ENCODE assay signal across 1 cellular context in genomic region chr20:57547250-57547649, GRCh38.
TF ChIP-seq lines count a peak whose summit lies in the region.

No MANE protein-coding gene starts in this region.

TF ChIP-seq in HepG2, 621 proteins besides CTCF, POLR2A, EP300 and RAD21 (continued from another document and continues in another):
- TF ChIP-seq SNAPC4 (CRISPR knock-in tag; IDR thresholded peaks at IDR 0.05) (no peak), HNF1B (CRISPR knock-in tag; IDR thresholded peaks at IDR 0.05) (no peak), ZNF20 (CRISPR knock-in tag; IDR thresholded peaks at IDR 0.05) (no peak), HOXA7 (CRISPR knock-in tag; IDR thresholded peaks at IDR 0.05) (no peak), FOSL1 (CRISPR knock-in tag; IDR thresholded peaks at IDR 0.05; ENCODE audit: borderline replicate concordance) (peak; percentile 82), KLF11 (CRISPR knock-in tag; IDR thresholded peaks at IDR 0.05) (no peak), ATF7-NPFF (CRISPR knock-in tag; IDR thresholded peaks at IDR 0.05; ENCODE audit: low read depth) (no peak), THAP9 (CRISPR knock-in tag; IDR thresholded peaks at IDR 0.05; ENCODE audit: borderline replicate concordance) (no peak), MBD4 (IDR thresholded peaks at IDR 0.05; ENCODE audit: borderline replicate concordance, low read length) (peak; percentile 27; the same call in 1 of the 2 replicates), IKZF4 (CRISPR knock-in tag; IDR thresholded peaks at IDR 0.05; ENCODE audit: borderline replicate concordance, low read depth, not compliant biosample characterization) (no peak), SMYD3 (CRISPR knock-in tag; IDR thresholded peaks at IDR 0.05) (no peak), SALL2 (CRISPR knock-in tag; IDR thresholded peaks at IDR 0.05) (no peak), ZEB1 (IDR thresholded peaks at IDR 0.05; ENCODE audit: insufficient replicate concordance, low read depth) (no peak), ZNF629 (CRISPR knock-in tag; conservative IDR thresholded peaks at IDR 0.05) (no peak), WIZ (CRISPR knock-in tag; IDR thresholded peaks at IDR 0.05) (no peak), TRAFD1 (CRISPR knock-in tag; IDR thresholded peaks at IDR 0.05; ENCODE audit: borderline replicate concordance) (no peak), ZBTB42 (CRISPR knock-in tag; IDR thresholded peaks at IDR 0.05) (no peak), NFYB (CRISPR knock-in tag; IDR thresholded peaks at IDR 0.05) (no peak), ZSCAN30 (CRISPR knock-in tag; IDR thresholded peaks at IDR 0.05) (no peak), RAD51 (IDR thresholded peaks at IDR 0.05; ENCODE audit: borderline replicate concordance) (no peak; the same call in 1 of the 2 replicates), YEATS2 (CRISPR knock-in tag; IDR thresholded peaks at IDR 0.05; ENCODE audit: borderline replicate concordance) (peak; percentile 46; the same call in 1 of the 2 replicates), ZNF101 (CRISPR knock-in tag; IDR thresholded peaks at IDR 0.05; ENCODE audit: borderline replicate concordance, low read depth) (no peak), NFE2L1 (CRISPR knock-in tag; IDR thresholded peaks at IDR 0.05; ENCODE audit: borderline replicate concordance) (no peak), ZNF792 (CRISPR knock-in tag; IDR thresholded peaks at IDR 0.05) (no peak), YY1 (IDR thresholded peaks at IDR 0.05; ENCODE audit: insufficient read depth, insufficient replicate concordance, low read depth, low read length) (peak; percentile 29), GATAD2A (CRISPR knock-in tag; IDR thresholded peaks at IDR 0.05) (peak; percentile 92), IRX3 (CRISPR knock-in tag; IDR thresholded peaks at IDR 0.05; ENCODE audit: borderline replicate concordance, low read depth) (no peak), STAG1 (CRISPR knock-in tag; IDR thresholded peaks at IDR 0.05) (no peak; the same call in 1 of the 2 replicates), PCBP2 (optimal IDR thresholded peaks at IDR 0.05; ENCODE audit: low read depth, low read length, poor library complexity, severe bottlenecking) (no peak), NFE2L2 (IDR thresholded peaks at IDR 0.05; ENCODE audit: low read length) (no peak), ZC3H13 (CRISPR knock-in tag; IDR thresholded peaks at IDR 0.05) (no peak), HMGA1 (CRISPR knock-in tag; conservative IDR thresholded peaks at IDR 0.05) (no peak), CCAR2 (optimal IDR thresholded peaks at IDR 0.05; ENCODE audit: low read depth, low read length) (no peak), ZBTB33 (CRISPR knock-in tag; IDR thresholded peaks at IDR 0.05) (peak; percentile 41; the same call in 1 of the 2 replicates), NR2F2 (IDR thresholded peaks at IDR 0.05; ENCODE audit: borderline replicate concordance, low read depth) (peak; percentile 63), ZBTB20 (CRISPR knock-in tag; IDR thresholded peaks at IDR 0.05; ENCODE audit: borderline replicate concordance, low read depth) (peak; percentile 81; the same call in 1 of the 2 replicates), RNF219 (CRISPR knock-in tag; IDR thresholded peaks at IDR 0.05) (no peak), ASH2L (IDR thresholded peaks at IDR 0.05; ENCODE audit: insufficient read length, low read depth, low read length) (no peak)
- TF ChIP-seq, protein P1, sequence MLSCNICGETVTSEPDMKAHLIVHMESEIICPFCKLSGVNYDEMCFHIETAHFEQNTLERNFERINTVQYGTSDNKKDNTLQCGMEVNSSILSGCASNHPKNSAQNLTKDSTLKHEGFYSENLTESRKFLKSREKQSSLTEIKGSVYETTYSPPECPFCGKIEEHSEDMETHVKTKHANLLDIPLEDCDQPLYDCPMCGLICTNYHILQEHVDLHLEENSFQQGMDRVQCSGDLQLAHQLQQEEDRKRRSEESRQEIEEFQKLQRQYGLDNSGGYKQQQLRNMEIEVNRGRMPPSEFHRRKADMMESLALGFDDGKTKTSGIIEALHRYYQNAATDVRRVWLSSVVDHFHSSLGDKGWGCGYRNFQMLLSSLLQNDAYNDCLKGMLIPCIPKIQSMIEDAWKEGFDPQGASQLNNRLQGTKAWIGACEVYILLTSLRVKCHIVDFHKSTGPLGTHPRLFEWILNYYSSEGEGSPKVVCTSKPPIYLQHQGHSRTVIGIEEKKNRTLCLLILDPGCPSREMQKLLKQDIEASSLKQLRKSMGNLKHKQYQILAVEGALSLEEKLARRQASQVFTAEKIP (CRISPR knock-in tag; IDR thresholded peaks at IDR 0.05; ENCODE audit: borderline replicate concordance), result no peak
- TF ChIP-seq, protein P2, sequence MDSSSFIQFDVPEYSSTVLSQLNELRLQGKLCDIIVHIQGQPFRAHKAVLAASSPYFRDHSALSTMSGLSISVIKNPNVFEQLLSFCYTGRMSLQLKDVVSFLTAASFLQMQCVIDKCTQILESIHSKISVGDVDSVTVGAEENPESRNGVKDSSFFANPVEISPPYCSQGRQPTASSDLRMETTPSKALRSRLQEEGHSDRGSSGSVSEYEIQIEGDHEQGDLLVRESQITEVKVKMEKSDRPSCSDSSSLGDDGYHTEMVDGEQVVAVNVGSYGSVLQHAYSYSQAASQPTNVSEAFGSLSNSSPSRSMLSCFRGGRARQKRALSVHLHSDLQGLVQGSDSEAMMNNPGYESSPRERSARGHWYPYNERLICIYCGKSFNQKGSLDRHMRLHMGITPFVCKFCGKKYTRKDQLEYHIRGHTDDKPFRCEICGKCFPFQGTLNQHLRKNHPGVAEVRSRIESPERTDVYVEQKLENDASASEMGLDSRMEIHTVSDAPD (CRISPR knock-in tag; IDR thresholded peaks at IDR 0.05), result no peak
- TF ChIP-seq, protein P3, sequence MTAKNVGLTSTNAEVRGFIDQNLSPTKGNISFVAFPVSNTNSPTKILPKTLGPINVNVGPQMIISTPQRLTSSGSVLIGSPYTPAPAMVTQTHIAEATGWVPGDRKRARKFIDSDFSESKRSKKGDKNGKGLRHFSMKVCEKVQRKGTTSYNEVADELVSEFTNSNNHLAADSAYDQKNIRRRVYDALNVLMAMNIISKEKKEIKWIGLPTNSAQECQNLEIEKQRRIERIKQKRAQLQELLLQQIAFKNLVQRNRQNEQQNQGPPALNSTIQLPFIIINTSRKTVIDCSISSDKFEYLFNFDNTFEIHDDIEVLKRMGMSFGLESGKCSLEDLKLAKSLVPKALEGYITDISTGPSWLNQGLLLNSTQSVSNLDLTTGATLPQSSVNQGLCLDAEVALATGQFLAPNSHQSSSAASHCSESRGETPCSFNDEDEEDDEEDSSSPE (CRISPR knock-in tag; IDR thresholded peaks at IDR 0.05), result no peak
